ENCODE assay signal across 18 cellular contexts in the genomic region with DNA sequence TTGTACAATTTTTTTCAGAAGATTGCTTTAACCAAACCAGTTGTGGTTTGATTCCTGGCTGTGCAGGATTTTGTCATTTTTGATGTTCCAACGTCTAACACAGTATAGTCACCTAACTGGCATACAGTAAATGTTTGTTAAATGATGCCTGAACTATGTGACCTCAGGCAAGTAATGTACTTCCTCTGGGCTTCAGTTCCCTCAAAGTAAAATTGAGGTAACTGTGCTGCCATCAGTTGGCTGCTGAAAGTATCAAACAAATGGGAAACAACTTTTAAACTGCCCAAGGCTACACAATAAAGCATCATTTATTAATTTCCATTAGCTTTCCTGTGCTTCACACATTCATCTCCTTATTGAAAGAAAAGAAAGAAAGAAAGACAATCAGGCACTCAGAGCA. TPM values are rescaled to one million over a fixed set of nuclear protein-coding genes. Genes with fewer than 3 reads are reported as not detected.
DNase-seq lines count a peak whose midpoint lies in the region; ATAC-seq and TF ChIP-seq lines count a peak whose summit lies in the region.
"Had no signal": no experiment of that assay in that cellular context is flagged by ENCODE, and none has a peak within 500 bp of the region (broad histone marks: within the 10 kb centered on the region; RNA-seq: fewer than 3 reads in every experiment).

No MANE protein-coding gene starts in this region.

- no peaks in the 10 kb centered on the region for H3K27me3 ChIP-seq in H9 (ENCODE audit: insufficient read depth, low read length)
- no peaks in the 10 kb centered on the region for H3K27me3 ChIP-seq in Panc1 (ENCODE audit: control insufficient read depth, insufficient read depth, low read length)
- no peaks in the 10 kb centered on the region for H3K27me3 ChIP-seq in esophagus squamous epithelium
- H3K27me3 ChIP-seq: gastrocnemius medialis, Peyer's patch, thyroid gland had no signal

- H3K27ac ChIP-seq in H9 (ENCODE audit: insufficient read length, low read depth, low read length) (no peak overlapping the region), Panc1 (ENCODE audit: low read length) (0 out of 2 replicates have a peak overlapping the region, but pooled peaks have one; percentile 6), esophagus squamous epithelium (peak overlapping the region in 1 of 4 donors; percentile 18)
- H3K27ac ChIP-seq: gastrocnemius medialis, Peyer's patch, thyroid gland had no signal

- peaks cover 0 to 5% (median 0%) of the 10 kb centered on the region in 3 experiments; a peak in 1 of 7 replicates for H3K36me3 Mint-ChIP-seq in H9 (ENCODE audit: insufficient read depth in 1 of 3, low read depth in 3 of 3)
- peaks cover 10% of the 10 kb centered on the region for H3K36me3 Mint-ChIP-seq in activated CD4-positive, alpha-beta T cell treated with anti-CD3 and anti-CD28 coated beads for 36 hours (ENCODE audit: low read depth)

- H3K79me1 ChIP-seq in H9 (ENCODE audit: insufficient read depth, low read depth, low read length, poor library complexity, severe bottlenecking) = peaks cover 4% of the 10 kb centered on the region

- H2AK5ac ChIP-seq in H9 (ENCODE audit: insufficient read length, low read length) = no peak overlapping the region

- no peak overlapping the region for H3K4me3 Mint-ChIP-seq in H9
- H3K4me3 Mint-ChIP-seq in activated CD4-positive, alpha-beta T cell treated with anti-CD3 and anti-CD28 coated beads for 36 hours = no peak overlapping the region
- H3K4me3 Mint-ChIP-seq: nephron progenitor cell had no signal

- no peak overlapping the region for H2BK5ac ChIP-seq in H9 (ENCODE audit: insufficient read length, low read length)

- H3K14ac ChIP-seq in H9 (ENCODE audit: insufficient read depth, low read length) = no peak overlapping the region

- H3K27me3 Mint-ChIP-seq in H9 (ENCODE audit: low read depth) = no peaks in the 10 kb centered on the region
- H3K27me3 Mint-ChIP-seq in activated CD4-positive, alpha-beta T cell treated with anti-CD3 and anti-CD28 coated beads for 36 hours = no peaks in the 10 kb centered on the region

- H3K4me1 Mint-ChIP-seq in H9 = peaks cover 23 to 36% of the 10 kb centered on the region in 2 experiments
- H3K4me1 Mint-ChIP-seq in activated CD4-positive, alpha-beta T cell treated with anti-CD3 and anti-CD28 coated beads for 36 hours = peaks cover 44% of the 10 kb centered on the region

- H3K9me3 ChIP-seq in H9 (ENCODE audit: control insufficient read depth, low read depth, low read length) (no peaks in the 10 kb centered on the region), Panc1 (ENCODE audit: control insufficient read depth, insufficient read depth, low read depth, low read length) (no peaks in the 10 kb centered on the region), esophagus squamous epithelium (no peaks in the 10 kb centered on the region)
- H3K9me3 ChIP-seq: Caco-2, gastrocnemius medialis, Peyer's patch, thyroid gland had no signal

- DNase-seq in EL (peak; percentile 30), H9 (no peak), Panc1 (ENCODE audit: low read depth, low spot score) (no peak), foreskin melanocyte (peak; percentile 62), esophagus squamous epithelium (lab: John Stamatoyannopoulos, UW) (no peak), HK-2 (ENCODE audit: unreplicated experiment) (no peak)
- DNase-seq in activated CD4-positive, alpha-beta T cell treated with anti-CD3 and anti-CD28 coated beads for 36 hours = no peak
- DNase-seq: activated CD8-positive, alpha-beta memory T cell treated with anti-CD3 and anti-CD28 coated beads, Interleukin-2, amount 50 U/mL, for 48 hours; amniotic stem cell; Caco-2; gastrocnemius medialis; GOT3; kidney glomerular epithelial cell; nephron progenitor cell; Peyer's patch; thyroid gland had no signal

- H3K27ac Mint-ChIP-seq in H9 = peak overlapping the region in 2 of 3 experiments; percentile 1 to 34; a peak in 3 of 7 replicates
- no peak overlapping the region for H3K27ac Mint-ChIP-seq in activated CD4-positive, alpha-beta T cell treated with anti-CD3 and anti-CD28 coated beads for 36 hours

- TF ChIP-seq CTCF in H9 (conservative IDR thresholded peaks at IDR 0.05) (no peak), Panc1 (IDR thresholded peaks at IDR 0.05) (peak; percentile 13; the same call in 1 of the 2 replicates), esophagus squamous epithelium (IDR thresholded peaks at IDR 0.05) (no peak)

- no peak overlapping the region for H3K18ac ChIP-seq in H9 (ENCODE audit: insufficient read length, low read depth, low read length)

- no peak overlapping the region for H2BK12ac ChIP-seq in H9 (ENCODE audit: insufficient read length, low read depth, low read length)

- H3K9me3 Mint-ChIP-seq in H9 = no peaks in the 10 kb centered on the region
- no peaks in the 10 kb centered on the region for H3K9me3 Mint-ChIP-seq in activated CD4-positive, alpha-beta T cell treated with anti-CD3 and anti-CD28 coated beads for 36 hours (ENCODE audit: low read depth)
- H3K9me3 Mint-ChIP-seq: nephron progenitor cell had no signal

- H4K8ac ChIP-seq in H9 (replicated peaks; ENCODE audit: insufficient read length, low read depth, low read length) = no peak overlapping the region

- no CpG with 5 or more reads among the region's 1 CpG for WGBS in H9 (ENCODE audit: extremely low coverage, insufficient read length, low lambda C conversion rate)
- WGBS in esophagus squamous epithelium, 2 donors = 11 to 29% methylated on average over 1 of the region's 1 CpG

- ATAC-seq in Panc1 (no peak), HG02642 (IDR thresholded peaks at IDR 0.05; ENCODE audit: poor library complexity, unreplicated experiment) (no peak)
- ATAC-seq in activated CD4-positive, alpha-beta T cell treated with anti-CD3 and anti-CD28 coated beads for 36 hours = no peak
- ATAC-seq: gastrocnemius medialis had no signal

- H2BK15ac ChIP-seq in H9 (ENCODE audit: low read depth, low read length) = no peak overlapping the region

- H2AFZ ChIP-seq in H9 (ENCODE audit: low read length) = no peak overlapping the region

- no peak overlapping the region for H3K9ac ChIP-seq in H9 (ENCODE audit: extremely low read depth, insufficient read length, low read length)

- in situ Hi-C loops in Panc1 (cut with HindIII; ENCODE audit: low pct_unique_long_range_greater_than_20kb, low sequenced_read_pairs) = no loop called here

- intact Hi-C loops in Panc1 (cut with micrococcal nuclease; ENCODE audit: unreplicated experiment) = loop anchor here (5.0 to 10.0 kb wide), 3 partner anchors 73 to 158 kb away; a partner anchor contains a TSS
- intact Hi-C loops in esophagus squamous epithelium (cut with DNase I) = no loop called here
- intact Hi-C loops in activated CD4-positive, alpha-beta T cell treated with anti-CD3 and anti-CD28 coated beads for 36 hours (cut with DNase I, micrococcal nuclease) = loop anchor here (5.0 to 10.0 kb wide), 3 partner anchors 695 to 888 kb away; a partner anchor contains a TSS

- no TSS peak for BruUV-seq in Panc1 (replicated peaks; lab: Mats Ljungman, UMichigan)

- no peak overlapping the region for H2BK120ac ChIP-seq in H9 (ENCODE audit: low read depth, low read length, poor library complexity, severe bottlenecking)

- H3K23ac ChIP-seq in H9 (ENCODE audit: insufficient read length, low read depth, low read length) = no peak overlapping the region

- H3K4me2 ChIP-seq in H9 (ENCODE audit: insufficient read depth, insufficient read length, low read length) = no peak overlapping the region

- H2BK20ac ChIP-seq in H9 (ENCODE audit: low read depth, low read length, poor library complexity, severe bottlenecking) = no peak overlapping the region

- TF ChIP-seq POLR2A in esophagus squamous epithelium (IDR thresholded peaks at IDR 0.05) = no peak

- H3K4me3 ChIP-seq in Panc1 (ENCODE audit: low read depth in 2 of 2, low read length in 2 of 2) = no peak overlapping the region
- H3K4me3 ChIP-seq in esophagus squamous epithelium = no peak overlapping the region
- H3K4me3 ChIP-seq: gastrocnemius medialis, Peyer's patch, skin epidermis, thyroid gland had no signal

- no peaks in the 10 kb centered on the region for H3K23me2 ChIP-seq in H9 (ENCODE audit: insufficient read length, low read depth, low read length, poor library complexity, severe bottlenecking)

- H3K4me1 ChIP-seq in H9 (ENCODE audit: insufficient read depth, low read length) (peaks cover 2% of the 10 kb centered on the region; the same call in 1 of the 2 replicates), Panc1 (ENCODE audit: control insufficient read depth, insufficient read depth, low read length) (peaks cover 18% of the 10 kb centered on the region), esophagus squamous epithelium (peaks cover 9 to 65% (median 21%) of the 10 kb centered on the region in 3 donors)

- H4K20me1 ChIP-seq in H9 (ENCODE audit: control insufficient read depth, insufficient read depth, insufficient read length) = no peaks in the 10 kb centered on the region

- CTCF ChIA-PET in Panc1 (lab: Charles Lee) = no interaction called here
- CTCF ChIA-PET in activated CD4-positive, alpha-beta T cell treated with anti-CD3 and anti-CD28 coated beads for 36 hours (lab: Charles Lee) = interaction anchor here (1.7 to 2.4 kb wide), 2 partner anchors 9 to 297 kb away, joined by 7 to 9 read pairs; no protein-coding TSS in a partner anchor

- H3K56ac ChIP-seq in H9 (ENCODE audit: insufficient read length, low read depth, low read length) = no peak overlapping the region

- peaks cover 10% of the 10 kb centered on the region; the same call in 1 of the 2 replicates for H3K79me2 ChIP-seq in H9 (ENCODE audit: insufficient read depth, low read length)

- no peak overlapping the region for H4K91ac ChIP-seq in H9 (ENCODE audit: insufficient read length, low read depth, low read length)

- H3T11ph ChIP-seq in H9 (ENCODE audit: low read length) = no peak overlapping the region

- no peak overlapping the region for H3K4ac ChIP-seq in H9 (ENCODE audit: low read depth, low read length)

- H3K36me3 ChIP-seq in Panc1 (ENCODE audit: control insufficient read depth, insufficient read depth, low read length) (no peaks in the 10 kb centered on the region), esophagus squamous epithelium (no peaks in the 10 kb centered on the region)
- H3K36me3 ChIP-seq: gastrocnemius medialis, Peyer's patch, thyroid gland had no signal

- no peak overlapping the region for H4K5ac ChIP-seq in H9 (ENCODE audit: insufficient read length, low read depth, low read length)

- POLR2A ChIA-PET in Panc1 (lab: Charles Lee) = no interaction called here
- POLR2A ChIA-PET in activated CD4-positive, alpha-beta T cell treated with anti-CD3 and anti-CD28 coated beads for 36 hours (lab: Charles Lee) = interaction anchor here (0.7 to 1.7 kb wide), 2 partner anchors 12 to 19 kb away, joined by 3 to 5 read pairs; a partner anchor contains a TSS

RNA-seq across cellular contexts. Expression of a gene that starts 4.3 kb away (rescaled TPM):
- 68.7 and 74.9 TPM in 2 replicates for total RNA-seq in H9 (2021)
- 59.8 TPM for total RNA-seq in Panc1 (2021; ENCODE audit: unreplicated experiment)
- polyA plus RNA-seq in Panc1 (2012; ENCODE audit: insufficient read length) = 39.7 TPM
- total RNA-seq in esophagus squamous epithelium = 100 to 1,000 TPM in 1 of 4 donors, 10 to 100 TPM in 3; 58.2 to 122 (median 78.3) TPM
- total RNA-seq in activated CD4-positive, alpha-beta T cell treated with anti-CD3 and anti-CD28 coated beads for 36 hours = 10 to 100 TPM; 29.4 to 34.0 TPM

RNA-seq across cellular contexts. Expression of a gene that starts 12.4 kb away (rescaled TPM):
- total RNA-seq in H9 (2021) = 66.9 and 69.8 TPM in 2 replicates
- 54.8 TPM for total RNA-seq in Panc1 (2021; ENCODE audit: unreplicated experiment)
- polyA plus RNA-seq in Panc1 (2012; ENCODE audit: insufficient read length) = 26.1 TPM
- total RNA-seq in esophagus squamous epithelium = 10 to 100 TPM; 38.0 to 65.0 (median 55.1) TPM
- 10 to 100 TPM; 25.1 to 33.3 TPM for total RNA-seq in activated CD4-positive, alpha-beta T cell treated with anti-CD3 and anti-CD28 coated beads for 36 hours

Comparison
In these comparisons a context has a peak if more than half of its experiments do, and no peak if none do; other contexts are left out.
1. DNase-seq: peak in EL (single experiment) and foreskin melanocyte (single experiment); none in H9 (single experiment), Panc1 (single experiment), esophagus squamous epithelium (single experiment), activated CD4-positive, alpha-beta T cell treated with anti-CD3 and anti-CD28 coated beads for 36 hours (single experiment) and HK-2 (single experiment).